12 cellular contexts compared by ENCODE assay signal in the genomic region with DNA sequence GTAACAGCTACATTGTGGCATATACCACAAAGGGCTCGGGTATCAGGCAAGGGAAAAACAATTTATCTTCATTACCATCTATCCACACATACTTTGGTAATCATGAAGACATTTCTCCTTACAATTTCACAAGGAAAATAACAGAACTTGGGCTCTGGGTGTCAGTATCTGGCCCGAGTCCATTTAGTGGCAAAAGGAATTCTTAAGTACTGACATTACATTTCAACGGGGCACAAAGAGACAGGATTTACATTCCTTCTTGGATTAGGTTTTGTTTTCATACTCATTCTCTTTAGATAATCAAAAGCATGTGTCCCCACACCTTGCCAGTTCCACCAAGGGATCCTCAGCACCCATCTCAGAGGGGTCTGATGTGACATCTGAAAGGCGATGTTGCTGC.
DNase-seq lines count a peak whose midpoint lies in the region; ATAC-seq and TF ChIP-seq lines count a peak whose summit lies in the region.
"Had no signal": no experiment of that assay in that cellular context is flagged by ENCODE, and none has a peak within 500 bp of the region (broad histone marks: within the 10 kb centered on the region; RNA-seq: fewer than 3 reads in every experiment).

No MANE protein-coding gene starts in this region.

- no peak for ATAC-seq in right cardiac atrium
- peak; percentile 28 for ATAC-seq in gastroesophageal sphincter
- ATAC-seq in GM21786 (IDR thresholded peaks at IDR 0.05; ENCODE audit: unreplicated experiment): no peak
- ATAC-seq: activated CD8-positive, alpha-beta T cell treated with anti-CD3 and anti-CD28 coated beads, Interleukin-2, amount 10 ng/mL, durations not matched to agents 7 days and 5 days had no signal

- no peaks in the 10 kb centered on the region for H3K27me3 ChIP-seq in right cardiac atrium (ENCODE audit: control insufficient read depth, insufficient read depth)
- no peaks in the 10 kb centered on the region for H3K27me3 ChIP-seq in gastroesophageal sphincter

- no peak for TF ChIP-seq EP300 in gastroesophageal sphincter (IDR thresholded peaks at IDR 0.05)

- intact Hi-C loops in right cardiac atrium (cut with DNase I) (no loop called here), cardiac septum (cut with DNase I) (loop anchor here (5.0 kb wide), 1 partner anchor 118 kb away; a partner anchor contains a TSS)

- CTCF ChIA-PET in activated CD4-positive, alpha-beta T cell treated with anti-CD3 and anti-CD28 coated beads, Interleukin-2, amount 10 ng/mL, durations not matched to agents 7 days and 5 days (lab: Charles Lee): no interaction called here

- no peak overlapping the region for H3K4me3 ChIP-seq in right cardiac atrium (ENCODE audit: low read length)
- no peak overlapping the region for H3K4me3 ChIP-seq in gastroesophageal sphincter
- H3K4me3 ChIP-seq: thoracic aorta had no signal

- H3K27ac ChIP-seq in right cardiac atrium (ENCODE audit: low read length): peak overlapping the region; percentile 33
- H3K27ac ChIP-seq in gastroesophageal sphincter: peak overlapping the region in 3 of 4 donors; percentile 31 to 58 (median 41)
- H3K27ac ChIP-seq: KMS-11 had no signal

- 65% methylated on average over 4 of the region's 4 CpGs for WGBS in right cardiac atrium
- 19 to 37% methylated on average over 4 of the region's 4 CpGs for WGBS in gastroesophageal sphincter (ENCODE audit: low coverage in 1 of 2), 2 donors

- TF ChIP-seq CTCF in gastroesophageal sphincter (IDR thresholded peaks at IDR 0.05): no peak

- H3K36me3 ChIP-seq in gastroesophageal sphincter: no peaks in the 10 kb centered on the region
- H3K36me3 ChIP-seq: thoracic aorta had no signal

- H3K27me3 Mint-ChIP-seq in activated CD4-positive, alpha-beta T cell treated with anti-CD3 and anti-CD28 coated beads, Interleukin-2, amount 10 ng/mL, durations not matched to agents 7 days and 5 days: peaks cover 21% of the 10 kb centered on the region
- peaks cover 12% of the 10 kb centered on the region for H3K27me3 Mint-ChIP-seq in activated T-cell treated with anti-CD3 and anti-CD28 coated beads, Interleukin-2, amount 50 U/mL, for 24 hours

- no peak overlapping the region for H3K27ac Mint-ChIP-seq in activated CD4-positive, alpha-beta T cell treated with anti-CD3 and anti-CD28 coated beads, Interleukin-2, amount 10 ng/mL, durations not matched to agents 7 days and 5 days
- no peak overlapping the region for H3K27ac Mint-ChIP-seq in activated T-cell treated with anti-CD3 and anti-CD28 coated beads, Interleukin-2, amount 50 U/mL, for 24 hours
- H3K27ac Mint-ChIP-seq: activated CD8-positive, alpha-beta T cell treated with anti-CD3 and anti-CD28 coated beads, Interleukin-2, amount 10 ng/mL, durations not matched to agents 7 days and 5 days had no signal

- POLR2A ChIA-PET in activated CD4-positive, alpha-beta T cell treated with anti-CD3 and anti-CD28 coated beads, Interleukin-2, amount 10 ng/mL, durations not matched to agents 7 days and 5 days (lab: Charles Lee): no interaction called here

- H3K4me3 Mint-ChIP-seq in activated CD4-positive, alpha-beta T cell treated with anti-CD3 and anti-CD28 coated beads, Interleukin-2, amount 10 ng/mL, durations not matched to agents 7 days and 5 days: no peak overlapping the region
- no peak overlapping the region for H3K4me3 Mint-ChIP-seq in activated T-cell treated with anti-CD3 and anti-CD28 coated beads, Interleukin-2, amount 50 U/mL, for 24 hours
- H3K4me3 Mint-ChIP-seq: activated CD8-positive, alpha-beta T cell treated with anti-CD3 and anti-CD28 coated beads, Interleukin-2, amount 10 ng/mL, durations not matched to agents 7 days and 5 days had no signal

- no peak for TF ChIP-seq POLR2A in gastroesophageal sphincter (IDR thresholded peaks at IDR 0.05)

- H3K4me1 Mint-ChIP-seq in activated CD4-positive, alpha-beta T cell treated with anti-CD3 and anti-CD28 coated beads, Interleukin-2, amount 10 ng/mL, durations not matched to agents 7 days and 5 days: no peaks in the 10 kb centered on the region
- H3K4me1 Mint-ChIP-seq in activated T-cell treated with anti-CD3 and anti-CD28 coated beads, Interleukin-2, amount 50 U/mL, for 24 hours (ENCODE audit: low read depth): no peaks in the 10 kb centered on the region

- no peak for DNase-seq in right cardiac atrium
- DNase-seq in cardiac septum (ENCODE audit: low spot score): no peak
- peak; percentile 85 for DNase-seq in amniotic epithelial cell (ENCODE audit: low read depth)
- DNase-seq in activated T-cell treated with anti-CD3 and anti-CD28 coated beads, Interleukin-2, amount 50 U/mL, for 48 hours: no peak
- DNase-seq in activated CD4-positive, alpha-beta T cell treated with anti-CD3 and anti-CD28 coated beads, Interleukin-2, amount 10 ng/mL, durations not matched to agents 7 days and 5 days: no peak
- no peak for DNase-seq in activated T-cell treated with anti-CD3 and anti-CD28 coated beads, Interleukin-2, amount 50 U/mL, for 24 hours
- DNase-seq: activated CD8-positive, alpha-beta T cell treated with anti-CD3 and anti-CD28 coated beads, Interleukin-2, amount 10 ng/mL, durations not matched to agents 7 days and 5 days; NCI-H1694 treated with DMSO at 0.1 percent for 48 hours had no signal

- H3K36me3 Mint-ChIP-seq in activated CD4-positive, alpha-beta T cell treated with anti-CD3 and anti-CD28 coated beads, Interleukin-2, amount 10 ng/mL, durations not matched to agents 7 days and 5 days (ENCODE audit: low read depth): no peaks in the 10 kb centered on the region
- no peaks in the 10 kb centered on the region for H3K36me3 Mint-ChIP-seq in activated T-cell treated with anti-CD3 and anti-CD28 coated beads, Interleukin-2, amount 50 U/mL, for 24 hours (ENCODE audit: low read depth)

- H3K9me3 ChIP-seq in right cardiac atrium (ENCODE audit: control insufficient read depth, low read length) (no peaks in the 10 kb centered on the region), gastroesophageal sphincter (no peaks in the 10 kb centered on the region)
- H3K9me3 ChIP-seq: thoracic aorta had no signal

- peaks cover 4% of the 10 kb centered on the region for H3K4me1 ChIP-seq in right cardiac atrium (ENCODE audit: control insufficient read depth, insufficient read depth, low read length)
- peaks cover 0 to 7% (median 0%) of the 10 kb centered on the region in 3 donors for H3K4me1 ChIP-seq in gastroesophageal sphincter

- H3K9me3 Mint-ChIP-seq in activated CD4-positive, alpha-beta T cell treated with anti-CD3 and anti-CD28 coated beads, Interleukin-2, amount 10 ng/mL, durations not matched to agents 7 days and 5 days: no peaks in the 10 kb centered on the region
- no peaks in the 10 kb centered on the region for H3K9me3 Mint-ChIP-seq in activated T-cell treated with anti-CD3 and anti-CD28 coated beads, Interleukin-2, amount 50 U/mL, for 24 hours
